9 cellular contexts compared by ENCODE assay signal in genomic region chrX:16918979-16919378, GRCh38.
"Had no signal": no experiment of that assay in that cellular context is flagged by ENCODE, and none has a peak within 500 bp of the region (broad histone marks: within the 10 kb centered on the region; RNA-seq: fewer than 3 reads in every experiment).

No MANE protein-coding gene starts in this region.

- H3K4me2 ChIP-seq: KMS-11 had no signal

- H3K9me3 ChIP-seq: HAP-1 had no signal

- H3K27ac ChIP-seq: GM23248, KMS-11 had no signal

- DNase-seq: GM23248, GOT3, H7, HFFc6, KBM-7 had no signal

- FAIRE-seq: HTR-8/SVneo had no signal

- H3K9ac ChIP-seq: GM23248, KMS-11 had no signal

- ATAC-seq: HCT116 had no signal

- H3K4me3 ChIP-seq: GM23248, HAP-1 had no signal

- H3K36me3 ChIP-seq: HAP-1 had no signal

- H2AFZ ChIP-seq: GM23248 had no signal

- H3K9me3 Mint-ChIP-seq: HFFc6 had no signal

- H3K27ac Mint-ChIP-seq: HFFc6 had no signal

- H3K4me3 Mint-ChIP-seq: HFFc6 had no signal
